ENCODE assay signal across 14 cellular contexts in genomic region chr3:195156286-195156890, GRCh38.
DNase-seq lines count a peak whose midpoint lies in the region; ATAC-seq lines count a peak whose summit lies in the region.
"Had no signal": no experiment of that assay in that cellular context is flagged by ENCODE, and none has a peak within 500 bp of the region (broad histone marks: within the 10 kb centered on the region; RNA-seq: fewer than 3 reads in every experiment).

No MANE protein-coding gene starts in this region.

- H3K4me1 ChIP-seq in BLaER1: peaks cover 87% of the 10 kb centered on the region
- peaks cover 46% of the 10 kb centered on the region for H3K4me1 ChIP-seq in iPS-20b (ENCODE audit: insufficient read depth, low read length)
- peaks cover 42% of the 10 kb centered on the region for H3K4me1 ChIP-seq in rectal smooth muscle tissue (ENCODE audit: control insufficient read depth, insufficient read depth, low read length)

- ATAC-seq in left lobe of liver: no peak
- ATAC-seq in GM18511 (IDR thresholded peaks at IDR 0.05; ENCODE audit: unreplicated experiment): no peak

- peak; percentile 70 for DNase-seq in SK-MEL-5 (ENCODE audit: low read depth, low spot score)
- DNase-seq in left lobe of liver (ENCODE audit: low spot score): no peak
- no peak for DNase-seq in occipital lobe (lab: John Stamatoyannopoulos, UW)
- no peak for DNase-seq in KBM-7
- DNase-seq: activated CD8-positive, alpha-beta memory T cell treated with anti-CD3 and anti-CD28 coated beads for 24 hours; Caco-2; colonic mucosa; NCI-H2029 treated with DMSO at 0.1 percent for 48 hours; NCI-H524 treated with DMSO at 0.1 percent for 48 hours; PC-9 had no signal

- H3K9ac ChIP-seq in BLaER1 (no peak overlapping the region), iPS-20b (ENCODE audit: low read depth, low read length) (peak overlapping the region; percentile 2; the same call in 1 of the 2 replicates), rectal smooth muscle tissue (ENCODE audit: low read length) (no peak overlapping the region)

- H3K36me3 ChIP-seq in BLaER1 (no peaks in the 10 kb centered on the region), iPS-20b (ENCODE audit: insufficient read depth, low read depth, low read length) (peaks cover 3% of the 10 kb centered on the region; the same call in 1 of the 2 replicates), rectal smooth muscle tissue (ENCODE audit: control insufficient read depth, insufficient read depth, low read length) (no peaks in the 10 kb centered on the region)
- H3K36me3 ChIP-seq: colonic mucosa had no signal

- H3K9me3 ChIP-seq in BLaER1 (no peaks in the 10 kb centered on the region), iPS-20b (ENCODE audit: insufficient read depth, low read depth, low read length) (no peaks in the 10 kb centered on the region)
- H3K9me3 ChIP-seq: Caco-2, colonic mucosa had no signal

- H3K27ac ChIP-seq in BLaER1 (peak overlapping the region; percentile 40), iPS-20b (ENCODE audit: low read length) (no peak overlapping the region), rectal smooth muscle tissue (ENCODE audit: low read depth, low read length) (peak overlapping the region; percentile 96)
- H3K27ac ChIP-seq: PC-9 had no signal

- in situ Hi-C loops in SK-MEL-5 (cut with HindIII; ENCODE audit: low pct_unique_long_range_greater_than_20kb, low sequenced_read_pairs): no loop called here
- in situ Hi-C loops in KBM-7 (cut with MboI; ENCODE audit: low pct_unique_long_range_greater_than_20kb, low sequenced_read_pairs): no loop called here

- no peaks in the 10 kb centered on the region for H3K27me3 ChIP-seq in BLaER1
- H3K27me3 ChIP-seq in iPS-20b (ENCODE audit: insufficient read depth, low read length): no peaks in the 10 kb centered on the region
- no peaks in the 10 kb centered on the region for H3K27me3 ChIP-seq in rectal smooth muscle tissue (ENCODE audit: control insufficient read depth, insufficient read depth, low read length)
- H3K27me3 ChIP-seq: colonic mucosa had no signal

- no peaks in the 10 kb centered on the region for H4K20me1 ChIP-seq in BLaER1

- H3K4me3 ChIP-seq in BLaER1 (no peak overlapping the region), iPS-20b (ENCODE audit: low read length) (no peak overlapping the region), rectal smooth muscle tissue (ENCODE audit: low read length) (no peak overlapping the region)
- H3K4me3 ChIP-seq: colonic mucosa, PC-9 had no signal

- H3K4me2 ChIP-seq in BLaER1: peak overlapping the region; percentile 87
- H3K4me2 ChIP-seq: PC-9 had no signal
